ENCODE assay signal across 17 cellular contexts in the genomic region with DNA sequence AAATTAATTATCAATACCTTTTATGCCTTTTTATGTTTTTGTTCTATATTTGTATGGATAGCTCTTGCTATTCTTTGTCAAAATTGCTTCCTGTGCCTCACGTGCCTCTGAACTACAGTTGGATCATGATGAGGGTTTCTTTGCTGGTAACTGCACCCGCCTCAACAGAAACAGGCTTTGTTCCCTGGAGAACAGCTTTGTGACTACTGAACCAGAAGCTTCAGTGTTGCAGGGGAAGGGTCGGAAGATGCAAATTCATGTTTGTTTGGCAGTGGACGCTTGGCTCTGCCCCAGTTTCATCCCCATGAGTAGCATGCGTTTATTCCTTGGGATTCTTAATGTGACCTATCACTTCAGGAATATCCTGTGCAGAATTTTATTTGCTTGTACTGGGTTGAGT.
A peak's percentile ranks its signal among the peaks of the same experiment; 100 is the strongest.
DNase-seq lines count a peak whose midpoint lies in the region; ATAC-seq and TF ChIP-seq lines count a peak whose summit lies in the region.
"Had no signal": no experiment of that assay in that cellular context is flagged by ENCODE, and none has a peak within 500 bp of the region (broad histone marks: within the 10 kb centered on the region; RNA-seq: fewer than 3 reads in every experiment).

No MANE protein-coding gene starts in this region.

- no peak overlapping the region for H2BK120ac ChIP-seq in neuronal stem cell (ENCODE audit: low read depth, low read length)

- H3K4me3 ChIP-seq in neuronal stem cell (ENCODE audit: low read length in 2 of 2) (no peak overlapping the region), PC-9 (no peak overlapping the region), right lobe of liver (no peak overlapping the region)
- H3K4me3 ChIP-seq: A549, GM23248, HAP-1 had no signal

- TF ChIP-seq CTCF in brain (conservative IDR thresholded peaks at IDR 0.05) (no peak), PC-9 (conservative IDR thresholded peaks at IDR 0.05) (no peak), right lobe of liver (IDR thresholded peaks at IDR 0.05) (no peak)

- peaks cover 0 to 7% (median 4%) of the 10 kb centered on the region in 5 experiments for H3K9me3 Mint-ChIP-seq in brain

- CTCF ChIA-PET in PC-9 (lab: Charles Lee): no interaction called here

- no peaks in the 10 kb centered on the region for H3F3A ChIP-seq in PC-9 (ENCODE audit: insufficient read depth, low read depth)

- H3K9me3 ChIP-seq in neuronal stem cell (replicated peaks in 1 of 2; ENCODE audit: control insufficient read depth in 2 of 2, insufficient read depth in 1 of 2, low read depth in 1 of 2, low read length in 2 of 2): peaks cover 0 to 7% of the 10 kb centered on the region in 2 donors
- no peaks in the 10 kb centered on the region for H3K9me3 ChIP-seq in PC-9 (ENCODE audit: insufficient read depth, low read depth)
- H3K9me3 ChIP-seq in right lobe of liver: no peaks in the 10 kb centered on the region
- H3K9me3 ChIP-seq: A549, HAP-1 had no signal

- no peaks in the 10 kb centered on the region for H3K9me2 ChIP-seq in PC-9 (ENCODE audit: insufficient read depth)

- WGBS in neuronal stem cell (ENCODE audit: extremely low coverage in 2 of 2, insufficient read length in 2 of 2, insufficient replicate concordance in 1 of 2), 2 donors: no CpG with 5 or more reads among the region's 5 CpGs
- WGBS in right lobe of liver (ENCODE audit: insufficient coverage, low coverage, low lambda C conversion rate, missing lambda C conversion rate): 48% methylated on average over 5 of the region's 5 CpGs

- no peaks in the 10 kb centered on the region for H3K79me1 ChIP-seq in neuronal stem cell (ENCODE audit: low read depth, low read length)

- no peaks in the 10 kb centered on the region for H3K36me3 Mint-ChIP-seq in brain
- H3K36me3 Mint-ChIP-seq: CD4-positive, CD25-positive, alpha-beta regulatory T cell; CD8-positive, alpha-beta memory T cell had no signal

- H3K4ac ChIP-seq in neuronal stem cell (ENCODE audit: low read length): no peak overlapping the region

- no peaks in the 10 kb centered on the region for H3K27me3 ChIP-seq in neuronal stem cell (ENCODE audit: control insufficient read depth in 3 of 3, insufficient read depth in 3 of 3, low read depth in 1 of 3, low read length in 3 of 3)
- 0 out of 2 replicates have a peak, but pooled peaks cover 8% of the 10 kb centered on the region for H3K27me3 ChIP-seq in PC-9 (ENCODE audit: insufficient read depth, low read depth)
- H3K27me3 ChIP-seq in right lobe of liver: no peaks in the 10 kb centered on the region

- H3K18ac ChIP-seq in neuronal stem cell (ENCODE audit: low read length): no peak overlapping the region

- H3K27ac ChIP-seq in neuronal stem cell (replicated peaks; ENCODE audit: low read length) (no peak overlapping the region), PC-9 (no peak overlapping the region), right lobe of liver (no peak overlapping the region)
- H3K27ac ChIP-seq: 22Rv1, A549, GM23248 had no signal

- H3K4me3 Mint-ChIP-seq in brain: no peak overlapping the region
- H3K4me3 Mint-ChIP-seq: CD4-positive, CD25-positive, alpha-beta regulatory T cell; CD8-positive, alpha-beta memory T cell had no signal

- H2BK5ac ChIP-seq in neuronal stem cell (ENCODE audit: low read length): no peak overlapping the region

- no peak overlapping the region for H3K4me2 ChIP-seq in neuronal stem cell (ENCODE audit: insufficient read depth, low read length, poor library complexity, severe bottlenecking)
- no peak overlapping the region for H3K4me2 ChIP-seq in PC-9
- H3K4me2 ChIP-seq: A549 had no signal

- peaks cover 24% of the 10 kb centered on the region for H3K4me1 Mint-ChIP-seq in brain
- H3K4me1 Mint-ChIP-seq: CD8-positive, alpha-beta memory T cell had no signal

- no peaks in the 10 kb centered on the region for H3K79me2 ChIP-seq in PC-9 (ENCODE audit: low read depth)

- ATAC-seq in HG02973 (IDR thresholded peaks at IDR 0.05; ENCODE audit: unreplicated experiment) (no peak), right lobe of liver (no peak)
- ATAC-seq: A549 had no signal

- peaks cover 4% of the 10 kb centered on the region for H3K27me3 Mint-ChIP-seq in brain
- H3K27me3 Mint-ChIP-seq: CD8-positive, alpha-beta memory T cell had no signal

- no peak overlapping the region for H3K14ac ChIP-seq in neuronal stem cell (ENCODE audit: low read length)

- no peak overlapping the region for H4K8ac ChIP-seq in neuronal stem cell (ENCODE audit: low read depth, low read length)

- no peak for TF ChIP-seq POLR2A in right lobe of liver (IDR thresholded peaks at IDR 0.05)

- no peak overlapping the region for H2AK5ac ChIP-seq in neuronal stem cell (ENCODE audit: low read depth, low read length)

- POLR2A ChIA-PET in PC-9 (lab: Charles Lee; ENCODE audit: unreplicated experiment): no interaction called here

- H2BK15ac ChIP-seq in neuronal stem cell (ENCODE audit: low read length): no peak overlapping the region

- no TSS peak for BruUV-seq in PC-9 (replicated peaks; lab: Mats Ljungman, UMichigan)

- H3K9ac ChIP-seq in neuronal stem cell (ENCODE audit: low read depth, low read length, poor library complexity): no peak overlapping the region
- H3K9ac ChIP-seq: GM23248 had no signal

- no peak overlapping the region for H3K23ac ChIP-seq in neuronal stem cell (ENCODE audit: low read depth, low read length, poor library complexity)

- peak; percentile 9 to 29 for DNase-seq in NCI-H2081 (lab: John Stamatoyannopoulos, UW)
- DNase-seq in NCI-H2081 treated with DMSO at 0.1 percent for 48 hours (lab: John Stamatoyannopoulos, UW): no peak
- peak; percentile 9 for DNase-seq in neuronal stem cell (ENCODE audit: low spot score)
- DNase-seq in PC-9: no peak
- no peak for DNase-seq in right lobe of liver
- DNase-seq: C1 segment of cervical spinal cord; CD4-positive, CD25-positive, alpha-beta regulatory T cell; CD8-positive, alpha-beta memory T cell; COR-L47; DMS79; GDM1; GM23248 had no signal

- H3K36me3 ChIP-seq in neuronal stem cell (replicated peaks in 1 of 2; ENCODE audit: control insufficient read depth in 2 of 2, insufficient read depth in 2 of 2, low read length in 2 of 2) (no peaks in the 10 kb centered on the region), PC-9 (ENCODE audit: low read depth) (no peaks in the 10 kb centered on the region), right lobe of liver (no peaks in the 10 kb centered on the region)
- H3K36me3 ChIP-seq: HAP-1 had no signal

- H3K27ac Mint-ChIP-seq in brain: peak overlapping the region in 4 of 5 experiments; percentile 40 to 88 (median 58)
- H3K27ac Mint-ChIP-seq: CD4-positive, CD25-positive, alpha-beta regulatory T cell; CD8-positive, alpha-beta memory T cell had no signal

- H4K91ac ChIP-seq in neuronal stem cell (ENCODE audit: low read depth, low read length, poor library complexity): no peak overlapping the region

- intact Hi-C loops in PC-9 (cut with micrococcal nuclease; ENCODE audit: unreplicated experiment): loop anchor here (5.0 kb wide), 1 partner anchor 70 kb away; no protein-coding TSS in a partner anchor
- intact Hi-C loops in right lobe of liver (cut with DNase I): no loop called here

- H2AFZ ChIP-seq in neuronal stem cell (ENCODE audit: low read length): peak overlapping the region; percentile 36
- H2AFZ ChIP-seq in PC-9: no peak overlapping the region
- H2AFZ ChIP-seq: GM23248 had no signal

- H3K4me1 ChIP-seq in neuronal stem cell (ENCODE audit: control insufficient read depth in 2 of 2, insufficient read depth in 1 of 2, low read depth in 1 of 2, low read length in 2 of 2) (peaks cover 1 to 10% of the 10 kb centered on the region in 2 donors), PC-9 (replicated peaks; ENCODE audit: insufficient read depth) (no peaks in the 10 kb centered on the region), right lobe of liver (no peaks in the 10 kb centered on the region)
- H3K4me1 ChIP-seq: A549, HAP-1 had no signal

- no peaks in the 10 kb centered on the region for H4K20me1 ChIP-seq in PC-9 (ENCODE audit: insufficient read depth)

- H2BK12ac ChIP-seq in neuronal stem cell (ENCODE audit: low read length): no peak overlapping the region

Comparison
In these comparisons a context has a peak if more than half of its experiments do, and no peak if none do; other contexts are left out.
1. DNase-seq: peak in NCI-H2081 (2 of 2) and neuronal stem cell (single experiment); none in NCI-H2081 treated with DMSO at 0.1 percent for 48 hours (single experiment), PC-9 (0 of 2) and right lobe of liver (0 of 3).